Comparison of ENCODE assay signal across 1 cellular context in the genomic region with DNA sequence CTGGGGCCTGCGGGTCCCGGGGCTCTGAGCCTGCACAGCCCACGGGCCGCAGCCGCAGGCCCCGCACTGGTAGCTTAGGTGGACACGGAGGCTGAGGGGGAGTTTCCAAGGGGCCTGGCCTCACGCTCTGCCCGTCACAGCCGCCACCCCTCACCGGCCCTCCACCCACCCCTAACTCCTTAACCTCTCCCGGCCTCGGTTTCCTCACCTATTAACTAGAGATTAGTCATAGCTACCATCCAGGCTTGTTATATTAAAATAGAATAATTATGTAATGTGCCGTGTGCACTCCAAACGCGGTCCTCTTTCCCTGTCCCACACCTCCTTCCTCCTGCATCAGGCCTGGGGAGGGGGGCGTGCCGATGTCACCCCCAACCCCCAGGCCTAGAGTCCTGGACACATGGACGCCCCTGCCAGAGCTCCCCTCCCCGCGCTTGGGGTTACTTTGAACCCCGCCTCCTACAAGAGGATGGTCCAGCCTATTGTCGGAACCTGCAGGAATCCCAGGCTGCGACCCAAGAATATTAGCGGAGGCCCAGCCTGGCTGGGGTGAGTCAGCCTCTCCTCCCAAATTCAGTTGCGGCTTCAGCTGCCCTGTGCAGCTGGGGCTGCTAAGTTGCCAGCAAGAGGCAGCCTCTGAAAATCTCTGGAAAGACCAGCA.
TF ChIP-seq lines count a peak whose summit lies in the region.

No MANE protein-coding gene starts in this region.

TF ChIP-seq in HCT116, 20 proteins besides CTCF, POLR2A, EP300 and RAD21 (continued from another document):
- TF ChIP-seq ZNF274 (IDR thresholded peaks at IDR 0.05; ENCODE audit: low read depth, low read length) (no peak), TCF7L2 (IDR thresholded peaks at IDR 0.05; ENCODE audit: borderline replicate concordance, extremely low read depth, insufficient read depth, insufficient read length) (no peak), FOSL1 (IDR thresholded peaks at IDR 0.05; ENCODE audit: low read depth) (peak; percentile 64)
